In the genomic region with DNA sequence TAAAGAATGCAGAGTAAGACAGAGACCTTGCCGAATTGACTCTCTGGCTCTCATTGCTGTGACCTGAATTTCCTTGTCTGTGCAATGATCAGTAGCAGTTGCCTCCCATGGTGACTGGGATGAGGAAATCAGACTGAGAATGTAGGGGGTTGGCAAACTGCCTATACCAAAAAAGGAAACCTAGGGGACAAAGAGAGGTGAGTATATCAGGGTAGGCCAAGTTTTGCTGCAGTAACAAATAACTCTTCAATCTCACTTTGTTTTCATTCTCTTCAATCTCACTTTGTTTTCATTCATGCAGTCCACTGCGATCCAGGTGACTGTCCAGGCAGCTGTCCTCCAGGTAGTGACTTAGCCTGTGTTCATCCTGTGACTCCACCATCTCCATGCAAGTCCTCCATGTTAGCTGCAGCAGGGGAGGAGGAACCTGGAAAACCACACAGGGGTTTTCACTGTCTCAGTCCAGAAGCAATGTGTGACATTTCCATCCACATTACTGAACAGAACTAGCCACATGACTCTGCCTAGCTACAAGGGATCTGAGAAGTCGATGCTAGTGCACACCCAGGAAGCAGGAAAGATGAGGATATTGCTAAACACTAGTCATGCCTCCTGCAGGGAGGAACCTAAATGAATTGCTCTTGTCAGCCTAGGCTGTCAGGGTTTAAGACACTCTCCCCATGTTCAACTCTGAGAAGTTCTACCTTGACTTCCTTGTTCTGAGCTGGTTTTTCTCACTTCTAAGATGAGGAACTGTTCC, we compare ENCODE assay signal across 21 cellular contexts. TPM values are rescaled to one million over a fixed set of nuclear protein-coding genes. Genes with fewer than 3 reads are reported as not detected.
"Had no signal": no experiment of that assay in that cellular context is flagged by ENCODE, and none has a peak within 500 bp of the region (broad histone marks: within the 10 kb centered on the region; RNA-seq: fewer than 3 reads in every experiment).

No MANE protein-coding gene starts in this region.

- ATAC-seq: activated CD4-positive, alpha-beta T cell treated with anti-CD3 and anti-CD28 coated beads for 36 hours; natural killer cell treated with Interleukin-12 subunit alpha and Interleukin-12 subunit beta and Interleukin-15 and Interleukin-18, amount 100 ng/mL, for 72 hours; stimulated activated effector memory CD8-positive, alpha-beta T cell treated with anti-CD3 and anti-CD28 coated beads, Interleukin-12 subunit alpha, Interleukin-12 subunit beta, amount 100 ng/mL, for 72 hours; WTC11 had no signal

- H2AFZ ChIP-seq: parathyroid adenoma had no signal

- H3K9ac ChIP-seq: parathyroid adenoma had no signal

- H3K36me3 ChIP-seq: brain microvascular endothelial cell, neutrophil, right lobe of liver, stomach, vagina had no signal

- H3K4me3 Mint-ChIP-seq: activated CD4-positive, alpha-beta T cell treated with anti-CD3 and anti-CD28 coated beads for 36 hours; activated naive CD8-positive, alpha-beta T cell treated with anti-CD3 and anti-CD28 coated beads for 36 hours; central memory CD8-positive, alpha-beta T cell; natural killer cell treated with Interleukin-12 subunit alpha and Interleukin-12 subunit beta and Interleukin-15 and Interleukin-18, amount 100 ng/mL, for 72 hours; stimulated activated effector memory CD8-positive, alpha-beta T cell treated with anti-CD3 and anti-CD28 coated beads, Interleukin-12 subunit alpha, Interleukin-12 subunit beta, amount 100 ng/mL, for 72 hours; T-helper 2 cell treated with Interferon-gamma antibody and Interleukin-4, amounts not matched to agents 5 μg/mL and 100 μg/mL, for 36 hours; WTC11 had no signal

- H3K79me2 ChIP-seq: parathyroid adenoma had no signal

- H3K9me3 Mint-ChIP-seq: central memory CD8-positive, alpha-beta T cell; natural killer cell treated with Interleukin-12 subunit alpha and Interleukin-12 subunit beta and Interleukin-15 and Interleukin-18, amount 100 ng/mL, for 72 hours; stimulated activated effector memory CD8-positive, alpha-beta T cell treated with anti-CD3 and anti-CD28 coated beads, Interleukin-12 subunit alpha, Interleukin-12 subunit beta, amount 100 ng/mL, for 72 hours; T-helper 2 cell treated with Interferon-gamma antibody and Interleukin-4, amounts not matched to agents 5 μg/mL and 100 μg/mL, for 36 hours had no signal

- H3K27me3 ChIP-seq: brain microvascular endothelial cell, right lobe of liver, vagina had no signal

- H3K9me3 ChIP-seq: neutrophil, right lobe of liver, stomach, vagina had no signal

- H3K27ac Mint-ChIP-seq: activated CD4-positive, alpha-beta T cell treated with anti-CD3 and anti-CD28 coated beads for 36 hours; activated naive CD8-positive, alpha-beta T cell treated with anti-CD3 and anti-CD28 coated beads for 36 hours; natural killer cell treated with Interleukin-12 subunit alpha and Interleukin-12 subunit beta and Interleukin-15 and Interleukin-18, amount 100 ng/mL, for 72 hours; stimulated activated effector memory CD8-positive, alpha-beta T cell treated with anti-CD3 and anti-CD28 coated beads, Interleukin-12 subunit alpha, Interleukin-12 subunit beta, amount 100 ng/mL, for 72 hours; T-helper 2 cell treated with Interferon-gamma antibody and Interleukin-4, amounts not matched to agents 5 μg/mL and 100 μg/mL, for 36 hours; WTC11 had no signal

- H3K27ac ChIP-seq: brain microvascular endothelial cell, neutrophil, parathyroid adenoma, right lobe of liver, stomach, vagina had no signal

- H3K36me3 Mint-ChIP-seq: activated naive CD8-positive, alpha-beta T cell treated with anti-CD3 and anti-CD28 coated beads for 36 hours; natural killer cell treated with Interleukin-12 subunit alpha and Interleukin-12 subunit beta and Interleukin-15 and Interleukin-18, amount 100 ng/mL, for 72 hours had no signal

- DNase-seq: activated CD4-positive, alpha-beta T cell treated with anti-CD3 and anti-CD28 coated beads for 36 hours; activated CD4-positive, alpha-beta T cell treated with anti-CD3 and anti-CD28 coated beads, Interleukin-2, amount 50 U/mL, for 48 hours; activated naive CD8-positive, alpha-beta T cell treated with anti-CD3 and anti-CD28 coated beads for 36 hours; brain microvascular endothelial cell; cortex of kidney; right lobe of liver; small intestine; stimulated activated CD4-positive, alpha-beta T cell treated with anti-CD3 and anti-CD28 coated beads, Interleukin-4, amount 100 ng/mL, for 24 hours; stomach; trophoblast cell had no signal

- H3K4me3 ChIP-seq: lung, right lobe of liver, stomach, vagina had no signal

RNA-seq across cellular contexts. Expression of gene TMEM174, which starts 26.0 kb away (rescaled TPM):
- total RNA-seq: activated CD4-positive, alpha-beta T cell treated with anti-CD3 and anti-CD28 coated beads for 36 hours; activated naive CD8-positive, alpha-beta T cell treated with anti-CD3 and anti-CD28 coated beads for 36 hours; fibroblast of villous mesenchyme; lung; natural killer cell treated with Interleukin-12 subunit alpha and Interleukin-12 subunit beta and Interleukin-15 and Interleukin-18, amount 100 ng/mL, for 72 hours; right lobe of liver; stomach; temporal lobe; vagina; WTC11 had no signal
